ENCODE assay signal across 9 cellular contexts in genomic region chr11:35006389-35007128, GRCh38.
A peak's percentile ranks its signal among the peaks of the same experiment; 100 is the strongest.
DNase-seq lines count a peak whose midpoint lies in the region; ATAC-seq and TF ChIP-seq lines count a peak whose summit lies in the region.
"Had no signal": no experiment of that assay in that cellular context is flagged by ENCODE, and none has a peak within 500 bp of the region (broad histone marks: within the 10 kb centered on the region; RNA-seq: fewer than 3 reads in every experiment).

No MANE protein-coding gene starts in this region.

- H3K4me3 ChIP-seq in transverse colon (no peak overlapping the region), GM23248 (no peak overlapping the region)

- H3K79me2 ChIP-seq in GM23248 (ENCODE audit: insufficient read depth), result no peaks in the 10 kb centered on the region

- ATAC-seq in HG03159 (IDR thresholded peaks at IDR 0.05; ENCODE audit: unreplicated experiment), result peak; percentile 89
- peak; percentile 80 for ATAC-seq in activated CD8-positive, alpha-beta T cell treated with anti-CD3 and anti-CD28 coated beads, Interleukin-2, amount 10 ng/mL, durations not matched to agents 7 days and 5 days

- H3K27me3 ChIP-seq in transverse colon, result no peaks in the 10 kb centered on the region
- no peaks in the 10 kb centered on the region for H3K27me3 ChIP-seq in GM23248 (replicated peaks; ENCODE audit: insufficient read depth)

- H3K36me3 Mint-ChIP-seq in activated CD8-positive, alpha-beta T cell treated with anti-CD3 and anti-CD28 coated beads, Interleukin-2, amount 10 ng/mL, durations not matched to agents 7 days and 5 days (ENCODE audit: low read depth), result peaks cover 6% of the 10 kb centered on the region

- no peak overlapping the region for H3K4me2 ChIP-seq in GM23248 (ENCODE audit: unreplicated experiment)

- H3K27ac ChIP-seq in transverse colon (peak overlapping the region in 2 of 4 donors; percentile 31 to 69), RWPE1 (no peak overlapping the region), GM23248 (no peak overlapping the region)

- in situ Hi-C loops in transverse colon (cut with MboI; ENCODE audit: low pct_ligation_motif_present in 1 of 4, low pct_unique_long_range_greater_than_20kb in 1 of 4, low sequenced_read_pairs in 3 of 4), result no loop called here
- in situ Hi-C loops in GM23248 (cut with MboI), result no loop called here

- peaks cover 5% of the 10 kb centered on the region for H3K27me3 Mint-ChIP-seq in activated CD8-positive, alpha-beta T cell treated with anti-CD3 and anti-CD28 coated beads, Interleukin-2, amount 10 ng/mL, durations not matched to agents 7 days and 5 days (ENCODE audit: low read depth)

- TF ChIP-seq POLR2A in transverse colon (IDR thresholded peaks at IDR 0.05), result no peak

- peaks cover 56% of the 10 kb centered on the region for H3K4me1 Mint-ChIP-seq in activated CD8-positive, alpha-beta T cell treated with anti-CD3 and anti-CD28 coated beads, Interleukin-2, amount 10 ng/mL, durations not matched to agents 7 days and 5 days (ENCODE audit: low read depth)

- no peak overlapping the region for H2AFZ ChIP-seq in GM23248

- no peaks in the 10 kb centered on the region for H3K9me3 Mint-ChIP-seq in activated CD8-positive, alpha-beta T cell treated with anti-CD3 and anti-CD28 coated beads, Interleukin-2, amount 10 ng/mL, durations not matched to agents 7 days and 5 days (ENCODE audit: insufficient read depth)

- intact Hi-C loops in transverse colon (cut with DNase I; ENCODE audit: low total_unique reads), result loop anchor here (10.0 kb wide), 1 partner anchor 298 kb away; no protein-coding TSS in a partner anchor

- WGBS in transverse colon (ENCODE audit: low coverage in 1 of 2), 2 donors, result 79 to 81% methylated on average over 8 of the region's 8 CpGs
- 89 to 90% methylated on average over 8 of the region's 8 CpGs for WGBS in GM23248 (ENCODE audit: low coverage in 1 of 2, low lambda C conversion rate in 2 of 2, missing lambda C conversion rate in 2 of 2), 2 experiments

- peaks cover 20% of the 10 kb centered on the region for H3F3A ChIP-seq in GM23248 (ENCODE audit: insufficient read depth)

- POLR2A ChIA-PET in activated CD8-positive, alpha-beta T cell treated with anti-CD3 and anti-CD28 coated beads, Interleukin-2, amount 10 ng/mL, durations not matched to agents 7 days and 5 days (lab: Charles Lee), result interaction anchor here (1.2 kb wide), 3 partner anchors 24 to 138 kb away, joined by 3 read pairs; no protein-coding TSS in a partner anchor
- POLR2A ChIA-PET in RWPE1 (lab: Yijun Ruan, JAX; ENCODE audit: low non-redundant PET), result no interaction called here

- H3K4me3 Mint-ChIP-seq in activated CD8-positive, alpha-beta T cell treated with anti-CD3 and anti-CD28 coated beads, Interleukin-2, amount 10 ng/mL, durations not matched to agents 7 days and 5 days, result peak overlapping the region; percentile 26

- H3K9ac ChIP-seq in GM23248, result no peak overlapping the region

- peak overlapping the region; percentile 33 for H3K27ac Mint-ChIP-seq in activated CD8-positive, alpha-beta T cell treated with anti-CD3 and anti-CD28 coated beads, Interleukin-2, amount 10 ng/mL, durations not matched to agents 7 days and 5 days

- H3K4me1 ChIP-seq in transverse colon, result peaks cover 5 to 60% (median 37%) of the 10 kb centered on the region in 4 donors
- H3K4me1 ChIP-seq in GM23248 (ENCODE audit: insufficient read depth), result peaks cover 39% of the 10 kb centered on the region

- no peak for TF ChIP-seq EP300 in transverse colon (IDR thresholded peaks at IDR 0.05; ENCODE audit: low read depth)

- H3K36me3 ChIP-seq in transverse colon (no peaks in the 10 kb centered on the region), GM23248 (ENCODE audit: low read depth) (no peaks in the 10 kb centered on the region)

- H3K9me2 ChIP-seq in GM23248 (ENCODE audit: insufficient read depth), result no peaks in the 10 kb centered on the region

- TF ChIP-seq CTCF in transverse colon (IDR thresholded peaks at IDR 0.05) (no peak), RWPE1 (conservative IDR thresholded peaks at IDR 0.05; ENCODE audit: low read depth) (no peak)

- CTCF ChIA-PET in activated CD8-positive, alpha-beta T cell treated with anti-CD3 and anti-CD28 coated beads, Interleukin-2, amount 10 ng/mL, durations not matched to agents 7 days and 5 days (lab: Charles Lee), result interaction anchor here (0.6 to 2.9 kb wide), 16 partner anchors 34 to 385 kb away, joined by 3 to 12 read pairs (median 4); no protein-coding TSS in a partner anchor
- CTCF ChIA-PET in RWPE1 (lab: Yijun Ruan, JAX), result interaction anchor here (0.7 kb wide), 1 partner anchor 68 kb away, joined by 3 read pairs; no protein-coding TSS in a partner anchor

- no peaks in the 10 kb centered on the region for H4K20me1 ChIP-seq in GM23248 (ENCODE audit: insufficient read depth)

- peak; percentile 68 for DNase-seq in stimulated activated naive CD4-positive, alpha-beta T cell treated with Interleukin-2 at 50 U/mL for 16 hours (lab: John Stamatoyannopoulos, UW)
- no peak for DNase-seq in stimulated activated naive CD4-positive, alpha-beta T cell (lab: John Stamatoyannopoulos, UW)
- DNase-seq in activated CD8-positive, alpha-beta T cell treated with anti-CD3 and anti-CD28 coated beads, Interleukin-2, amount 10 ng/mL, durations not matched to agents 7 days and 5 days, result peak; percentile 56
- peak; percentile 20 for DNase-seq in transverse colon
- DNase-seq in RWPE1 (ENCODE audit: low spot score), result no peak
- no peak for DNase-seq in T1000 (lab: John Stamatoyannopoulos, UW)
- no peak for DNase-seq in GM23248
- DNase-seq: DND-41 had no signal

- H3K9me3 ChIP-seq in transverse colon (no peaks in the 10 kb centered on the region), GM23248 (ENCODE audit: low read depth) (no peaks in the 10 kb centered on the region)

Comparison
In these comparisons a context has a peak if more than half of its experiments do, and no peak if none do; other contexts are left out.
1. DNase-seq: peak in stimulated activated naive CD4-positive, alpha-beta T cell treated with Interleukin-2 at 50 U/mL for 16 hours (single experiment), activated CD8-positive, alpha-beta T cell treated with anti-CD3 and anti-CD28 coated beads, Interleukin-2, amount 10 ng/mL, durations not matched to agents 7 days and 5 days (single experiment) and transverse colon (single experiment); none in stimulated activated naive CD4-positive, alpha-beta T cell (0 of 6), RWPE1 (single experiment), T1000 (single experiment) and GM23248 (single experiment).